1 cellular context compared by ENCODE assay signal in the genomic region with DNA sequence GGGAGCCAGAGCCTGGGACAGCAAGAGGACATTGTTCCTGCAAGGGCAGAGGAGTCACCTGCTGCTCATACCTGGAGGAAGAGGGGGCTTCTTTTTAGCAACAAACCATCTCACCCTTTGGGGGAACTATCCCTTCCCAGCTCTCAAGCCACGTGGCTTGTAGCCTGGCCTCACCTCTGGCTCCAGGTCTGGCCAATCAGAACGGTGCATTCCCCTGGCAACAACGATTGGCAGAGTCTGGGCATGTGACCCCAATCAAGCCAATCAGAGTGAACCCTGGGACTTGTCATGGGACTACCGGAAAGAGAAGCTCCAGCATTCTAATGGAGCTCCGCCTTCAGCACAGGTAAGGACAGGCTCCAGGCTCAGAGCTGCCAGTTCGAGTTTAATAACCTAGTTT.
A peak's percentile ranks its signal among the peaks of the same experiment; 100 is the strongest.
TF ChIP-seq lines count a peak whose summit lies in the region.

No MANE protein-coding gene starts in this region.

TF ChIP-seq in A549, 52 proteins besides CTCF, POLR2A, EP300 and RAD21 (continued from another document):
- TF ChIP-seq, protein P1, sequence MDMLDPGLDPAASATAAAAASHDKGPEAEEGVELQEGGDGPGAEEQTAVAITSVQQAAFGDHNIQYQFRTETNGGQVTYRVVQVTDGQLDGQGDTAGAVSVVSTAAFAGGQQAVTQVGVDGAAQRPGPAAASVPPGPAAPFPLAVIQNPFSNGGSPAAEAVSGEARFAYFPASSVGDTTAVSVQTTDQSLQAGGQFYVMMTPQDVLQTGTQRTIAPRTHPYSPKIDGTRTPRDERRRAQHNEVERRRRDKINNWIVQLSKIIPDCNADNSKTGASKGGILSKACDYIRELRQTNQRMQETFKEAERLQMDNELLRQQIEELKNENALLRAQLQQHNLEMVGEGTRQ (IDR thresholded peaks at IDR 0.05): peak; percentile 82
- TF ChIP-seq JUNB (IDR thresholded peaks at IDR 0.05): no peak
- TF ChIP-seq, protein P2, sequence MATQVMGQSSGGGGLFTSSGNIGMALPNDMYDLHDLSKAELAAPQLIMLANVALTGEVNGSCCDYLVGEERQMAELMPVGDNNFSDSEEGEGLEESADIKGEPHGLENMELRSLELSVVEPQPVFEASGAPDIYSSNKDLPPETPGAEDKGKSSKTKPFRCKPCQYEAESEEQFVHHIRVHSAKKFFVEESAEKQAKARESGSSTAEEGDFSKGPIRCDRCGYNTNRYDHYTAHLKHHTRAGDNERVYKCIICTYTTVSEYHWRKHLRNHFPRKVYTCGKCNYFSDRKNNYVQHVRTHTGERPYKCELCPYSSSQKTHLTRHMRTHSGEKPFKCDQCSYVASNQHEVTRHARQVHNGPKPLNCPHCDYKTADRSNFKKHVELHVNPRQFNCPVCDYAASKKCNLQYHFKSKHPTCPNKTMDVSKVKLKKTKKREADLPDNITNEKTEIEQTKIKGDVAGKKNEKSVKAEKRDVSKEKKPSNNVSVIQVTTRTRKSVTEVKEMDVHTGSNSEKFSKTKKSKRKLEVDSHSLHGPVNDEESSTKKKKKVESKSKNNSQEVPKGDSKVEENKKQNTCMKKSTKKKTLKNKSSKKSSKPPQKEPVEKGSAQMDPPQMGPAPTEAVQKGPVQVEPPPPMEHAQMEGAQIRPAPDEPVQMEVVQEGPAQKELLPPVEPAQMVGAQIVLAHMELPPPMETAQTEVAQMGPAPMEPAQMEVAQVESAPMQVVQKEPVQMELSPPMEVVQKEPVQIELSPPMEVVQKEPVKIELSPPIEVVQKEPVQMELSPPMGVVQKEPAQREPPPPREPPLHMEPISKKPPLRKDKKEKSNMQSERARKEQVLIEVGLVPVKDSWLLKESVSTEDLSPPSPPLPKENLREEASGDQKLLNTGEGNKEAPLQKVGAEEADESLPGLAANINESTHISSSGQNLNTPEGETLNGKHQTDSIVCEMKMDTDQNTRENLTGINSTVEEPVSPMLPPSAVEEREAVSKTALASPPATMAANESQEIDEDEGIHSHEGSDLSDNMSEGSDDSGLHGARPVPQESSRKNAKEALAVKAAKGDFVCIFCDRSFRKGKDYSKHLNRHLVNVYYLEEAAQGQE (IDR thresholded peaks at IDR 0.05): no peak
